In the genomic region with DNA sequence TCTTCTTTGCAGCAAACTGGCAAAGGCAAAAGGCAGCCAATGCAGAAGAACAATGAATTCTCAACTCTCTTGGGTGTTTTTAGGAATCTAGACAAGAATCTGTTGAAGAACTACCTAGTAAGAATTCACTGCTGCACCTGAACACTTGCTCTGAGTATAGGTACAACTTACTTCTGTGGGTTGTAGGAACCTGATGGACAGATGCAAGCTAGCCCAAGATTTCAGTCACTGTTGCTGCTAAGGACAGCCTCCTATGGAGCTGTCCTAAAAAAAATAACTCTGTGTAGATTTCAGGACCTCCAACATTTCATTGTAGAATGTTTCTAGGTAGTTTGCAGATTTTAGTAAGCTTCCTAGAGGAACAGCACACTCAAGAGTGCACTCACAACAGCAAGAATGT, we compare ENCODE assay signal across 25 cellular contexts.
A peak's percentile ranks its signal among the peaks of the same experiment; 100 is the strongest.
DNase-seq lines count a peak whose midpoint lies in the region; ATAC-seq and TF ChIP-seq lines count a peak whose summit lies in the region.
"Had no signal": no experiment of that assay in that cellular context is flagged by ENCODE, and none has a peak within 500 bp of the region (broad histone marks: within the 10 kb centered on the region; RNA-seq: fewer than 3 reads in every experiment).

No MANE protein-coding gene starts in this region.

- ATAC-seq in GM18519 (IDR thresholded peaks at IDR 0.05; ENCODE audit: low FRiP score, unreplicated experiment) = peak; percentile 10
- ATAC-seq in GM21390 (IDR thresholded peaks at IDR 0.05; ENCODE audit: unreplicated experiment) = peak; percentile 9
- ATAC-seq in HG02884 (IDR thresholded peaks at IDR 0.05; ENCODE audit: unreplicated experiment) = peak; percentile 4
- ATAC-seq in GM21825 (IDR thresholded peaks at IDR 0.05; ENCODE audit: unreplicated experiment) = no peak
- ATAC-seq: lower lobe of right lung, psoas muscle, SK-N-SH treated with all-trans-retinoic acid at 6 μM for 48 hours had no signal

- no peak for DNase-seq in erythroblast (lab: John Stamatoyannopoulos, UW)
- DNase-seq in OCI-M1 (lab: John Stamatoyannopoulos, UW) = no peak
- no peak for DNase-seq in ovary
- DNase-seq: ACHN; activated CD4-positive, CD25-positive, alpha-beta regulatory T cell; activated T-cell treated with anti-CD3 and anti-CD28 coated beads, Interleukin-2, amount 50 U/mL, for 1 hour; adrenal gland; brain microvascular endothelial cell; effector memory CD4-positive, alpha-beta T cell; EL; KBM-7; lower lobe of right lung; NCI-H1694; NCI-H748 treated with DMSO at 0.1 percent for 48 hours; psoas muscle; uterus had no signal

- intact Hi-C loops in ovary (cut with DNase I) = no loop called here

- H2AFZ ChIP-seq in OCI-LY3 (ENCODE audit: low read depth, low read length) = peak overlapping the region; percentile 31; the same call in 1 of the 2 replicates
- H2AFZ ChIP-seq: neural progenitor cell had no signal

- H3K36me3 ChIP-seq in OCI-LY3 (replicated peaks; ENCODE audit: low read depth, low read length) = peaks cover 74% of the 10 kb centered on the region
- H3K36me3 ChIP-seq in ovary = no peaks in the 10 kb centered on the region
- H3K36me3 ChIP-seq: adrenal gland; BLaER1 treated with 17β-estradiol and CSF1 and Interleukin-3, amounts not matched to agents 10 nM and 100 nM; brain microvascular endothelial cell; lower lobe of right lung; neural progenitor cell; suprapubic skin; uterus had no signal

- H3K4me3 ChIP-seq in OCI-LY3 (ENCODE audit: low read length) (peak overlapping the region; percentile 6), ovary (no peak overlapping the region)
- H3K4me3 ChIP-seq: adrenal gland; BLaER1 treated with 17β-estradiol and CSF1 and Interleukin-3, amounts not matched to agents 10 nM and 100 nM; lower lobe of right lung; neural progenitor cell; psoas muscle; suprapubic skin; uterus had no signal

- peak overlapping the region; percentile 53 for H3K9ac ChIP-seq in OCI-LY3 (ENCODE audit: low read length)
- H3K9ac ChIP-seq: BLaER1 treated with 17β-estradiol and CSF1 and Interleukin-3, amounts not matched to agents 10 nM and 100 nM; neural progenitor cell had no signal

- H3K79me2 ChIP-seq in OCI-LY3 (ENCODE audit: low read length) = no peaks in the 10 kb centered on the region

- TF ChIP-seq POLR2A in erythroblast (IDR thresholded peaks at IDR 0.05; ENCODE audit: low read length) (no peak), ovary (IDR thresholded peaks at IDR 0.05) (no peak)

- H3K4me1 ChIP-seq in OCI-LY3 (ENCODE audit: low read length) (peaks cover 25% of the 10 kb centered on the region), ovary (ENCODE audit: insufficient read depth) (no peaks in the 10 kb centered on the region)
- H3K4me1 ChIP-seq: adrenal gland, lower lobe of right lung, neural progenitor cell, psoas muscle, suprapubic skin, uterus had no signal

- no peaks in the 10 kb centered on the region for H4K20me1 ChIP-seq in OCI-LY3 (ENCODE audit: insufficient read depth, low read length)
- H4K20me1 ChIP-seq: BLaER1 treated with 17β-estradiol and CSF1 and Interleukin-3, amounts not matched to agents 10 nM and 100 nM had no signal

- no peak for TF ChIP-seq EP300 in ovary (IDR thresholded peaks at IDR 0.05)

- 0 out of 2 replicates have a peak, but pooled peaks have one; percentile 9 for TF ChIP-seq CTCF in OCI-LY3 (IDR thresholded peaks at IDR 0.05; ENCODE audit: low read depth, low read length)
- TF ChIP-seq CTCF in ovary (IDR thresholded peaks at IDR 0.05) = no peak

- H3K9me3 ChIP-seq in OCI-LY3 (ENCODE audit: insufficient read depth, low read length) = peaks cover 61% of the 10 kb centered on the region
- H3K9me3 ChIP-seq in ovary = no peaks in the 10 kb centered on the region
- H3K9me3 ChIP-seq: adrenal gland, lower lobe of right lung, psoas muscle, suprapubic skin, uterus had no signal

- H3K27ac ChIP-seq in OCI-LY3 (ENCODE audit: low read length) (peak overlapping the region; percentile 92), ovary (no peak overlapping the region)
- H3K27ac ChIP-seq: adrenal gland; BLaER1 treated with 17β-estradiol and CSF1 and Interleukin-3, amounts not matched to agents 10 nM and 100 nM; brain microvascular endothelial cell; lower lobe of right lung; neural progenitor cell; psoas muscle; suprapubic skin; uterus had no signal

- peak overlapping the region; percentile 38 for H3K4me2 ChIP-seq in OCI-LY3 (ENCODE audit: low read length)
- H3K4me2 ChIP-seq: neural progenitor cell had no signal

- H3K27me3 ChIP-seq in OCI-LY3 (ENCODE audit: low read depth, low read length) = no peaks in the 10 kb centered on the region
- no peaks in the 10 kb centered on the region for H3K27me3 ChIP-seq in ovary
- H3K27me3 ChIP-seq: adrenal gland; BLaER1 treated with 17β-estradiol and CSF1 and Interleukin-3, amounts not matched to agents 10 nM and 100 nM; brain microvascular endothelial cell; neural progenitor cell; suprapubic skin had no signal
